Comparison of ENCODE assay signal across 26 cellular contexts in genomic region chr18:67788784-67789545, GRCh38.
"Had no signal": no experiment of that assay in that cellular context is flagged by ENCODE, and none has a peak within 500 bp of the region (broad histone marks: within the 10 kb centered on the region; RNA-seq: fewer than 3 reads in every experiment).

No MANE protein-coding gene starts in this region.

- ATAC-seq: activated CD4-positive, alpha-beta T cell treated with anti-CD3 and anti-CD28 coated beads for 36 hours; activated T-helper 17 cell treated with anti-CD3 and anti-CD28 coated beads, Interleukin-2, amount 50 U/mL, for 72 hours; PC-3 had no signal

- H3K9me3 Mint-ChIP-seq: activated CD4-positive, alpha-beta memory T cell treated with anti-CD3 and anti-CD28 coated beads, Interleukin-2, amount 10 ng/mL, durations not matched to agents 7 days and 5 days; activated T-helper 17 cell treated with anti-CD3 and anti-CD28 coated beads, Interleukin-2, amount 50 U/mL, for 72 hours; T-helper 1 cell treated with Interleukin-12 subunit alpha and Interleukin-12 subunit beta and Interleukin-4 antibody, amounts not matched to agents 30 μg/mL and 1 μg/mL, for 36 hours had no signal

- H3K4me3 Mint-ChIP-seq: activated CD4-positive, alpha-beta memory T cell treated with anti-CD3 and anti-CD28 coated beads, Interleukin-2, amount 10 ng/mL, durations not matched to agents 7 days and 5 days; activated CD4-positive, alpha-beta T cell treated with anti-CD3 and anti-CD28 coated beads for 36 hours; activated naive CD4-positive, alpha-beta T cell treated with anti-CD3 and anti-CD28 coated beads for 36 hours; activated naive CD8-positive, alpha-beta T cell; activated T-helper 17 cell treated with anti-CD3 and anti-CD28 coated beads, Interleukin-2, amount 50 U/mL, for 72 hours; brain; central memory CD8-positive, alpha-beta T cell; T-helper 1 cell treated with Interleukin-12 subunit alpha and Interleukin-12 subunit beta and Interleukin-4 antibody, amounts not matched to agents 30 μg/mL and 1 μg/mL, for 36 hours had no signal

- DNase-seq: activated CD4-positive, alpha-beta memory T cell treated with anti-CD3 and anti-CD28 coated beads, Interleukin-2, amount 10 ng/mL, durations not matched to agents 7 days and 5 days; activated CD4-positive, alpha-beta T cell treated with anti-CD3 and anti-CD28 coated beads for 36 hours; activated CD4-positive, alpha-beta T cell treated with anti-CD3 and anti-CD28 coated beads, Interleukin-2, amount 50 U/mL, for 1 hour; activated gamma-delta T cell; activated naive CD4-positive, alpha-beta T cell treated with anti-CD3 and anti-CD28 coated beads for 36 hours; activated T-cell treated with anti-CD3 and anti-CD28 coated beads for 4 hours; activated T-cell treated with anti-CD3 and anti-CD28 coated beads, Interleukin-2, amount 50 U/mL, for 48 hours; amygdala; Karpas-422; MM.1S; NCI-H1105; NCI-H1436; NCI-H187 treated with DMSO at 0.1 percent for 48 hours; NCI-H2081 treated with DMSO at 0.1 percent for 48 hours; NCI-H2171; NCI-H2227 treated with DMSO at 0.1 percent for 48 hours; NCI-H446 treated with DMSO at 0.1 percent for 48 hours; NCI-H524 treated with DMSO at 0.1 percent for 48 hours; NCI-H748 treated with DMSO at 0.1 percent for 48 hours; PC-3; SHP77 had no signal

- H3K4me1 Mint-ChIP-seq: activated CD4-positive, alpha-beta memory T cell treated with anti-CD3 and anti-CD28 coated beads, Interleukin-2, amount 10 ng/mL, durations not matched to agents 7 days and 5 days; activated CD4-positive, alpha-beta T cell treated with anti-CD3 and anti-CD28 coated beads for 36 hours; activated T-helper 17 cell treated with anti-CD3 and anti-CD28 coated beads, Interleukin-2, amount 50 U/mL, for 72 hours; central memory CD8-positive, alpha-beta T cell had no signal

- H3K36me3 Mint-ChIP-seq: activated naive CD8-positive, alpha-beta T cell; brain had no signal

- H3K27ac Mint-ChIP-seq: activated CD4-positive, alpha-beta memory T cell treated with anti-CD3 and anti-CD28 coated beads, Interleukin-2, amount 10 ng/mL, durations not matched to agents 7 days and 5 days; activated CD4-positive, alpha-beta T cell treated with anti-CD3 and anti-CD28 coated beads for 36 hours; activated naive CD4-positive, alpha-beta T cell treated with anti-CD3 and anti-CD28 coated beads for 36 hours; activated naive CD8-positive, alpha-beta T cell; activated T-helper 17 cell treated with anti-CD3 and anti-CD28 coated beads, Interleukin-2, amount 50 U/mL, for 72 hours; brain; T-helper 1 cell treated with Interleukin-12 subunit alpha and Interleukin-12 subunit beta and Interleukin-4 antibody, amounts not matched to agents 30 μg/mL and 1 μg/mL, for 36 hours had no signal
